In the genomic region with DNA sequence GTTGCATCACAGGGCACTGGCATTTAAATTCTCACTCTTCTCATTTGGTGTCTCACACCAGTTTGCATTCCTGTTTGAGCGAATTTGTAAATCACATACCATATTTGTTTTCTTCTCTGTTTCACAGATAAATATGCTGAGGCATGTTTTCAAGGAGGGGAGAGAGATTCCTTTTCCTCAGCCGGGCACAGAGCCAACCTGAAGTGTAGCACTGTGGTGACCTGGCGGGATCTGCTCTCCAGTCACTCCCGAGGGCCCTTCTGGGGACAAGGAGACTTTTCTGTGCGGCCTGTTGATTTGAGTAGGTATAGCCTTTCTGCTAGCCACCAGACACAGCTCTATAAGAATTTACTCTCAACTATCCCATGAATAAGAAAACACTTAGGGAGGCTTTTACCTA, we compare ENCODE assay signal across 12 cellular contexts.
DNase-seq lines count a peak whose midpoint lies in the region; ATAC-seq and TF ChIP-seq lines count a peak whose summit lies in the region.
"Had no signal": no experiment of that assay in that cellular context is flagged by ENCODE, and none has a peak within 500 bp of the region (broad histone marks: within the 10 kb centered on the region; RNA-seq: fewer than 3 reads in every experiment).

No MANE protein-coding gene starts in this region.

- H3K27ac Mint-ChIP-seq in Caco-2 (ENCODE audit: unreplicated experiment): peak overlapping the region; percentile 67
- H3K27ac Mint-ChIP-seq in activated CD4-positive, alpha-beta T cell treated with anti-CD3 and anti-CD28 coated beads, Interleukin-2, amount 10 ng/mL, durations not matched to agents 7 days and 5 days: no peak overlapping the region
- H3K27ac Mint-ChIP-seq: activated CD4-positive, alpha-beta memory T cell treated with anti-CD3 and anti-CD28 coated beads, Interleukin-2, amount 10 ng/mL, durations not matched to agents 7 days and 5 days had no signal

- CTCF ChIA-PET in Caco-2 (lab: Charles Lee): interaction anchor here (0.6 to 1.9 kb wide), 3 partner anchors 47 to 163 kb away, joined by 3 to 6 read pairs (median 6); no protein-coding TSS in a partner anchor
- CTCF ChIA-PET in activated CD4-positive, alpha-beta T cell treated with anti-CD3 and anti-CD28 coated beads, Interleukin-2, amount 10 ng/mL, durations not matched to agents 7 days and 5 days (lab: Charles Lee): interaction anchor here (1.1 to 1.9 kb wide), 2 partner anchors 10 to 165 kb away, joined by 4 to 6 read pairs; no protein-coding TSS in a partner anchor

- TF ChIP-seq CTCF in Caco-2 (IDR thresholded peaks at IDR 0.05; ENCODE audit: insufficient read depth in 1 of 2, low read depth in 1 of 2, low read length in 1 of 2, severe bottlenecking in 1 of 2, unreplicated experiment in 1 of 2) (no peak), breast epithelium (IDR thresholded peaks at IDR 0.05) (no peak)

- H3K4me1 ChIP-seq in Caco-2: peaks cover 38% of the 10 kb centered on the region
- H3K4me1 ChIP-seq in breast epithelium: no peaks in the 10 kb centered on the region
- H3K4me1 ChIP-seq: psoas muscle had no signal

- BruUV-seq in Caco-2 (replicated peaks; lab: Mats Ljungman, UMichigan): no TSS peak

- peak overlapping the region; percentile 39 to 50 for H3K27ac ChIP-seq in breast epithelium
- H3K27ac ChIP-seq: psoas muscle had no signal

- DNase-seq in Caco-2 (no peak), NCI-H128 (lab: John Stamatoyannopoulos, UW; ENCODE audit: unreplicated experiment) (peak; percentile 6), breast epithelium (ENCODE audit: low spot score in 2 of 2) (peak; percentile 36 to 56), midbrain (lab: John Stamatoyannopoulos, UW) (peak; percentile 60), GOT3 (lab: John Stamatoyannopoulos, UW) (no peak), ACHN (no peak)
- no peak for DNase-seq in activated CD4-positive, alpha-beta T cell treated with anti-CD3 and anti-CD28 coated beads, Interleukin-2, amount 10 ng/mL, durations not matched to agents 7 days and 5 days
- DNase-seq: activated CD4-positive, alpha-beta memory T cell treated with anti-CD3 and anti-CD28 coated beads, Interleukin-2, amount 10 ng/mL, durations not matched to agents 7 days and 5 days; cerebellar nuclear complex; DND-41 had no signal

- peaks cover 48% of the 10 kb centered on the region for H3K4me1 Mint-ChIP-seq in Caco-2 (ENCODE audit: low read depth, unreplicated experiment)
- peaks cover 10% of the 10 kb centered on the region for H3K4me1 Mint-ChIP-seq in activated CD4-positive, alpha-beta T cell treated with anti-CD3 and anti-CD28 coated beads, Interleukin-2, amount 10 ng/mL, durations not matched to agents 7 days and 5 days

- no peak overlapping the region for H3K4me3 Mint-ChIP-seq in Caco-2 (ENCODE audit: unreplicated experiment)
- no peak overlapping the region for H3K4me3 Mint-ChIP-seq in activated CD4-positive, alpha-beta T cell treated with anti-CD3 and anti-CD28 coated beads, Interleukin-2, amount 10 ng/mL, durations not matched to agents 7 days and 5 days
- H3K4me3 Mint-ChIP-seq: activated CD4-positive, alpha-beta memory T cell treated with anti-CD3 and anti-CD28 coated beads, Interleukin-2, amount 10 ng/mL, durations not matched to agents 7 days and 5 days had no signal

- H3K9me3 Mint-ChIP-seq in Caco-2 (ENCODE audit: unreplicated experiment): peaks cover 8% of the 10 kb centered on the region
- H3K9me3 Mint-ChIP-seq in activated CD4-positive, alpha-beta T cell treated with anti-CD3 and anti-CD28 coated beads, Interleukin-2, amount 10 ng/mL, durations not matched to agents 7 days and 5 days: no peaks in the 10 kb centered on the region
- H3K9me3 Mint-ChIP-seq: activated CD4-positive, alpha-beta memory T cell treated with anti-CD3 and anti-CD28 coated beads, Interleukin-2, amount 10 ng/mL, durations not matched to agents 7 days and 5 days had no signal

- in situ Hi-C loops in ACHN (cut with HindIII; ENCODE audit: low pct_ligation_motif_present, low pct_unique_long_range_greater_than_20kb, low sequenced_read_pairs): no loop called here

- H3K4me3 ChIP-seq in Caco-2 (ENCODE audit: low read depth, low read length): no peak overlapping the region
- no peak overlapping the region for H3K4me3 ChIP-seq in breast epithelium
- H3K4me3 ChIP-seq: psoas muscle had no signal

- no peaks in the 10 kb centered on the region for H3K27me3 Mint-ChIP-seq in Caco-2 (ENCODE audit: insufficient read depth, unreplicated experiment)
- no peaks in the 10 kb centered on the region for H3K27me3 Mint-ChIP-seq in activated CD4-positive, alpha-beta T cell treated with anti-CD3 and anti-CD28 coated beads, Interleukin-2, amount 10 ng/mL, durations not matched to agents 7 days and 5 days
- H3K27me3 Mint-ChIP-seq: activated CD4-positive, alpha-beta memory T cell treated with anti-CD3 and anti-CD28 coated beads, Interleukin-2, amount 10 ng/mL, durations not matched to agents 7 days and 5 days had no signal

- no peak for TF ChIP-seq POLR2A in breast epithelium (IDR thresholded peaks at IDR 0.05)

- intact Hi-C loops in Caco-2 (cut with micrococcal nuclease; ENCODE audit: unreplicated experiment) (loop anchor here (1.0 kb wide), 1 partner anchor 420 kb away; no protein-coding TSS in a partner anchor), breast epithelium (cut with DNase I; ENCODE audit: low total_unique reads) (no loop called here)

- no peak for ATAC-seq in GM21360 (IDR thresholded peaks at IDR 0.05; ENCODE audit: unreplicated experiment)

- no peaks in the 10 kb centered on the region for H3K36me3 Mint-ChIP-seq in Caco-2 (ENCODE audit: insufficient read depth, unreplicated experiment)
- H3K36me3 Mint-ChIP-seq in activated CD4-positive, alpha-beta T cell treated with anti-CD3 and anti-CD28 coated beads, Interleukin-2, amount 10 ng/mL, durations not matched to agents 7 days and 5 days (ENCODE audit: low read depth): no peaks in the 10 kb centered on the region

- H3K36me3 ChIP-seq in Caco-2 (ENCODE audit: control insufficient read depth, insufficient read depth, low read length) (no peaks in the 10 kb centered on the region), breast epithelium (no peaks in the 10 kb centered on the region)

- POLR2A ChIA-PET in Caco-2 (lab: Charles Lee): no interaction called here
- POLR2A ChIA-PET in activated CD4-positive, alpha-beta T cell treated with anti-CD3 and anti-CD28 coated beads, Interleukin-2, amount 10 ng/mL, durations not matched to agents 7 days and 5 days (lab: Charles Lee): interaction anchor here (0.5 kb wide), 1 partner anchor 34 kb away, joined by 3 read pairs; no protein-coding TSS in a partner anchor

- H3K27me3 ChIP-seq in Caco-2 (replicated peaks; ENCODE audit: control insufficient read depth, insufficient read depth, low read length): no peaks in the 10 kb centered on the region
- H3K27me3 ChIP-seq in breast epithelium: no peaks in the 10 kb centered on the region

- peaks cover 8% of the 10 kb centered on the region; the same call in 1 of the 2 replicates for H3K9me3 ChIP-seq in Caco-2
- no peaks in the 10 kb centered on the region for H3K9me3 ChIP-seq in breast epithelium
- H3K9me3 ChIP-seq: psoas muscle had no signal

Comparison
In these comparisons a context has a peak if more than half of its experiments do, and no peak if none do; other contexts are left out.
1. DNase-seq: peak in NCI-H128 (single experiment), breast epithelium (2 of 2) and midbrain (single experiment); none in Caco-2 (0 of 2), GOT3 (single experiment), ACHN (single experiment) and activated CD4-positive, alpha-beta T cell treated with anti-CD3 and anti-CD28 coated beads, Interleukin-2, amount 10 ng/mL, durations not matched to agents 7 days and 5 days (single experiment).